ENCODE assay signal across 16 cellular contexts in the genomic region with DNA sequence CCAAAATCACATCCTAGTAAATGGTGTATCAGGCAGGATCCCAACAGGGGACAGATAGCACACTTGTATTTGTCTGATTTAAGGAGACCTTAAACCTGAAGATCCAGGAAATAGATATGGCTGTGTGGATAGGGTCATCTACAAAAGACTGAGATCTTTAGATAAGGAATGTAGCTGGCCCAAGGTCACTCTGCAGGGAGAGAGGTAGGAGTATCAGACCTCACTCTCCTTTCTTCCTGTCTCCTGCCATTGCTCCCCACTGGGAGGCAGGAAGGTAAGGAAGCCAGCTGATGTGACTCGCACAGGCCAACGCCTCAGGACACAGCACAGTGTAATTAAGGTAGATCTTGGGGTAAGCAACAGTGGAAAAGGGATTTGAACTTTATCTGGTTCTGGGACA.
"Had no signal": no experiment of that assay in that cellular context is flagged by ENCODE, and none has a peak within 500 bp of the region (broad histone marks: within the 10 kb centered on the region; RNA-seq: fewer than 3 reads in every experiment).

No MANE protein-coding gene starts in this region.

- DNase-seq: cortex of kidney; dorsolateral prefrontal cortex; effector CD8-positive, alpha-beta T cell; foreskin keratinocyte; mammary epithelial cell; natural killer cell; occipital lobe; pancreas; right cardiac atrium; stimulated activated CD4-positive, alpha-beta T cell treated with anti-CD3 and anti-CD28 coated beads, Interleukin-2, amount 100 ng/mL, for 48 hours; stimulated activated naive CD4-positive, alpha-beta T cell treated with Interleukin-2 at 50 U/mL for 16 hours; trophoblast cell had no signal

- H3K36me3 ChIP-seq: pancreas had no signal

- H3K9me3 ChIP-seq: pancreas had no signal

- H3K4me1 ChIP-seq: foreskin keratinocyte, pancreas had no signal

- H3K27me3 ChIP-seq: foreskin keratinocyte had no signal

- H3K27ac ChIP-seq: dorsolateral prefrontal cortex, foreskin keratinocyte, pancreas had no signal

- FAIRE-seq: endometrium, islet of Langerhans, pancreas had no signal

- H3K4me3 ChIP-seq: dorsolateral prefrontal cortex, pancreas, smooth muscle cell had no signal

- H3K4me2 ChIP-seq: smooth muscle cell had no signal

- ATAC-seq: foreskin keratinocyte, left lobe of liver, natural killer cell, pancreas, right cardiac atrium had no signal
